28 cellular contexts compared by ENCODE assay signal in the genomic region with DNA sequence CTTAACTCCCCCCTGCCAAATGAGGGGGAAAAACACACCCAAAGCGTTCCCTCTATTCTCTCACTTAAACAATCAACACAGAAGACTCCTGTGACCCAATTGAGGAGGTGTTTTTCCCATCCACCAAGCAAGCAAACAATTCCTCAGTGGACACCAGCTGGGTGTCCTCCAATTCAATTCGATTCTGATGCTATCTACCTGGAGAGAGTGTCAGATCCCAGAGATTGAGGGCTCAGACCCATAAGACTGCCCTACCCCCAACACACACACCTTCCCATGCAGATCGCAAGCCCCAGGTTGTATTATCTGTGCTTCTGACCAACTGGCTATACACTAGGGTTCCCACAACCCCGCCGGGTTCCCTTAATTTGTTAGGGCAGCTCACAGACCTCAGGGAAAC.
"Had no signal": no experiment of that assay in that cellular context is flagged by ENCODE, and none has a peak within 500 bp of the region (broad histone marks: within the 10 kb centered on the region; RNA-seq: fewer than 3 reads in every experiment).

No MANE protein-coding gene starts in this region.

- H3K4me3 ChIP-seq: heart left ventricle, left lung, lower lobe of right lung, neural progenitor cell, right atrium auricular region, right lobe of liver, suprapubic skin, thoracic aorta, tibial artery, uterus had no signal

- H3K4me1 ChIP-seq: heart left ventricle, parathyroid adenoma, tibial artery, uterus had no signal

- H3K36me3 ChIP-seq: heart left ventricle, left lung, lower lobe of right lung, neural progenitor cell, neutrophil, right atrium auricular region, right lobe of liver, suprapubic skin, thoracic aorta, tibial artery, uterus had no signal

- H3K27me3 ChIP-seq: left lung, neural progenitor cell, right atrium auricular region, right lobe of liver, suprapubic skin, tibial artery, uterus had no signal

- H3K9me3 ChIP-seq: heart left ventricle, left lung, lower lobe of right lung, neutrophil, right atrium auricular region, right lobe of liver, suprapubic skin, thoracic aorta, tibial artery, uterus had no signal

- H3K27ac Mint-ChIP-seq: nephron progenitor cell; neural progenitor cell; stimulated activated naive CD8-positive, alpha-beta T cell treated with anti-CD3 and anti-CD28 coated beads, Interleukin-15, Interleukin-2, amounts not matched to agents 100 ng/mL and 50 ng/mL, for 24 hours; type B pancreatic cell had no signal

- FAIRE-seq: islet of Langerhans, kidney had no signal

- H3K27me3 Mint-ChIP-seq: naive thymus-derived CD8-positive, alpha-beta T cell had no signal

- H3K9me3 Mint-ChIP-seq: naive thymus-derived CD8-positive, alpha-beta T cell; nephron progenitor cell; neural progenitor cell; stimulated activated naive CD8-positive, alpha-beta T cell treated with anti-CD3 and anti-CD28 coated beads, Interleukin-15, Interleukin-2, amounts not matched to agents 100 ng/mL and 50 ng/mL, for 24 hours; type B pancreatic cell had no signal

- DNase-seq: glutamatergic neuron; heart left ventricle; hypothalamus; immature natural killer cell; kidney; left colon; left lung; lower lobe of right lung; mammary epithelial cell; naive thymus-derived CD8-positive, alpha-beta T cell; nephron progenitor cell; occipital lobe; right lobe of liver; stimulated activated CD4-positive, alpha-beta T cell treated with anti-CD3 and anti-CD28 coated beads, Interleukin-12 subunit alpha, Interleukin-12 subunit beta, amount 100 ng/mL, for 4 hours; stimulated activated CD4-positive, alpha-beta T cell treated with anti-CD3 and anti-CD28 coated beads, Interleukin-4, amount 100 ng/mL, for 4 hours; stimulated activated CD8-positive, alpha-beta memory T cell treated with anti-CD3 and anti-CD28 coated beads, Interleukin-4, amount 100 ng/mL, for 48 hours; stimulated activated naive CD4-positive, alpha-beta T cell; tibial artery; uterus had no signal

- H3K4me3 Mint-ChIP-seq: immature natural killer cell; naive thymus-derived CD8-positive, alpha-beta T cell; nephron progenitor cell; neural progenitor cell; stimulated activated naive CD8-positive, alpha-beta T cell treated with anti-CD3 and anti-CD28 coated beads, Interleukin-15, Interleukin-2, amounts not matched to agents 100 ng/mL and 50 ng/mL, for 24 hours; type B pancreatic cell had no signal

- H3K9ac ChIP-seq: neural progenitor cell, parathyroid adenoma had no signal

- H3K36me3 Mint-ChIP-seq: neural progenitor cell, type B pancreatic cell had no signal

- H3K27ac ChIP-seq: heart left ventricle, left lung, lower lobe of right lung, neural progenitor cell, neutrophil, parathyroid adenoma, right atrium auricular region, right lobe of liver, suprapubic skin, thoracic aorta, tibial artery had no signal

- ATAC-seq: heart left ventricle; left colon; left lung; lower lobe of right lung; naive thymus-derived CD8-positive, alpha-beta T cell; right lobe of liver had no signal
